ENCODE assay signal across 8 cellular contexts in genomic region chr1:101239095-101240040, GRCh38. TPM values are rescaled to one million over a fixed set of nuclear protein-coding genes. Genes with fewer than 3 reads are reported as not detected.
DNase-seq lines count a peak whose midpoint lies in the region; ATAC-seq lines count a peak whose summit lies in the region.

No MANE protein-coding gene starts in this region.

- H3K4me3 ChIP-seq in CD4-positive, CD25-positive, alpha-beta regulatory T cell (ENCODE audit: low read depth, low read length): peak overlapping the region; percentile 100

- no peaks in the 10 kb centered on the region for H3K27me3 ChIP-seq in CD4-positive, CD25-positive, alpha-beta regulatory T cell (ENCODE audit: control insufficient read depth, insufficient read depth, low read length)

- H3K27me3 Mint-ChIP-seq in CD4-positive, CD25-positive, alpha-beta regulatory T cell: peaks cover 13% of the 10 kb centered on the region
- H3K27me3 Mint-ChIP-seq in T-helper 2 cell treated with Interferon-gamma antibody and Interleukin-4, amounts not matched to agents 5 μg/mL and 100 μg/mL, for 36 hours (ENCODE audit: low read depth): no peaks in the 10 kb centered on the region
- H3K27me3 Mint-ChIP-seq in central memory CD8-positive, alpha-beta T cell: no peaks in the 10 kb centered on the region

- peaks cover 50% of the 10 kb centered on the region for H3K36me3 ChIP-seq in CD4-positive, CD25-positive, alpha-beta regulatory T cell (ENCODE audit: control insufficient read depth, insufficient read depth, low read length)

- no peaks in the 10 kb centered on the region for H3K9me3 Mint-ChIP-seq in CD4-positive, CD25-positive, alpha-beta regulatory T cell
- H3K9me3 Mint-ChIP-seq in T-helper 2 cell treated with Interferon-gamma antibody and Interleukin-4, amounts not matched to agents 5 μg/mL and 100 μg/mL, for 36 hours: no peaks in the 10 kb centered on the region
- H3K9me3 Mint-ChIP-seq in central memory CD8-positive, alpha-beta T cell: no peaks in the 10 kb centered on the region

- peak in 2 of 3 donors; percentile 8 to 44 for DNase-seq in CD4-positive, CD25-positive, alpha-beta regulatory T cell
- DNase-seq in T-helper 2 cell treated with Interferon-gamma antibody and Interleukin-4, amounts not matched to agents 5 μg/mL and 100 μg/mL, for 36 hours (ENCODE audit: low spot score): peak; percentile 76
- DNase-seq in central memory CD8-positive, alpha-beta T cell (ENCODE audit: low spot score in 2 of 2): peak; percentile 49 to 54
- DNase-seq in posterior vena cava (ENCODE audit: low spot score): peak; percentile 77
- DNase-seq in NCI-H748 treated with DMSO at 0.1 percent for 48 hours (lab: John Stamatoyannopoulos, UW): no peak
- no peak for DNase-seq in HPDE6-E6E7 (ENCODE audit: extremely low spot score)
- DNase-seq in islet precursor cell: no peak
- DNase-seq in NCI-H146 (lab: John Stamatoyannopoulos, UW): no peak

- no peaks in the 10 kb centered on the region for H3K9me3 ChIP-seq in CD4-positive, CD25-positive, alpha-beta regulatory T cell (ENCODE audit: control insufficient read depth in 2 of 2, low read length in 2 of 2)

- peak overlapping the region; percentile 98 to 100 (median 100) for H3K4me3 Mint-ChIP-seq in CD4-positive, CD25-positive, alpha-beta regulatory T cell
- peak overlapping the region; percentile 97 for H3K4me3 Mint-ChIP-seq in T-helper 2 cell treated with Interferon-gamma antibody and Interleukin-4, amounts not matched to agents 5 μg/mL and 100 μg/mL, for 36 hours
- peak overlapping the region; percentile 99 for H3K4me3 Mint-ChIP-seq in central memory CD8-positive, alpha-beta T cell

- ATAC-seq in CD4-positive, CD25-positive, alpha-beta regulatory T cell (ENCODE audit: low read depth in 2 of 2): no peak
- peak; percentile 16 for ATAC-seq in central memory CD8-positive, alpha-beta T cell (replicated peaks; ENCODE audit: extremely low read depth, poor library complexity, severe bottlenecking)

- H3K4me1 ChIP-seq in CD4-positive, CD25-positive, alpha-beta regulatory T cell (ENCODE audit: control insufficient read depth, insufficient read depth, low read length, poor library complexity, severe bottlenecking): peaks cover 65% of the 10 kb centered on the region

- peaks cover 16 to 68% (median 57%) of the 10 kb centered on the region in 4 donors for H3K4me1 Mint-ChIP-seq in CD4-positive, CD25-positive, alpha-beta regulatory T cell
- peaks cover 44% of the 10 kb centered on the region for H3K4me1 Mint-ChIP-seq in T-helper 2 cell treated with Interferon-gamma antibody and Interleukin-4, amounts not matched to agents 5 μg/mL and 100 μg/mL, for 36 hours (ENCODE audit: low read depth)
- peaks cover 75% of the 10 kb centered on the region for H3K4me1 Mint-ChIP-seq in central memory CD8-positive, alpha-beta T cell

- peaks cover 40% of the 10 kb centered on the region for H3K36me3 Mint-ChIP-seq in CD4-positive, CD25-positive, alpha-beta regulatory T cell
- peaks cover 80% of the 10 kb centered on the region for H3K36me3 Mint-ChIP-seq in T-helper 2 cell treated with Interferon-gamma antibody and Interleukin-4, amounts not matched to agents 5 μg/mL and 100 μg/mL, for 36 hours (ENCODE audit: low read depth)
- peaks cover 85% of the 10 kb centered on the region for H3K36me3 Mint-ChIP-seq in central memory CD8-positive, alpha-beta T cell (ENCODE audit: insufficient read depth)

- intact Hi-C loops in posterior vena cava (cut with DNase I): no loop called here

- H3K27ac ChIP-seq in CD4-positive, CD25-positive, alpha-beta regulatory T cell (ENCODE audit: insufficient read depth, low read length, poor library complexity, severe bottlenecking): peak overlapping the region; percentile 88

- peak overlapping the region; percentile 95 to 99 (median 97) for H3K27ac Mint-ChIP-seq in CD4-positive, CD25-positive, alpha-beta regulatory T cell
- H3K27ac Mint-ChIP-seq in T-helper 2 cell treated with Interferon-gamma antibody and Interleukin-4, amounts not matched to agents 5 μg/mL and 100 μg/mL, for 36 hours: peak overlapping the region; percentile 97
- peak overlapping the region; percentile 97 for H3K27ac Mint-ChIP-seq in central memory CD8-positive, alpha-beta T cell (ENCODE audit: low read depth)

RNA-seq across cellular contexts. Expression of gene S1PR1, which starts 2.5 kb away (rescaled TPM):
- 191 TPM for total RNA-seq in CD4-positive, CD25-positive, alpha-beta regulatory T cell
- 100 to 1,000 TPM; 131 to 165 (median 151) TPM for polyA plus RNA-seq in CD4-positive, CD25-positive, alpha-beta regulatory T cell
- 10 to 100 TPM; 39.7 to 62.3 TPM for total RNA-seq in posterior vena cava

Comparison
In these comparisons a context has a peak if more than half of its experiments do, and no peak if none do; other contexts are left out.
1. DNase-seq: peak in CD4-positive, CD25-positive, alpha-beta regulatory T cell (2 of 3), T-helper 2 cell treated with Interferon-gamma antibody and Interleukin-4, amounts not matched to agents 5 μg/mL and 100 μg/mL, for 36 hours (single experiment), central memory CD8-positive, alpha-beta T cell (2 of 2) and posterior vena cava (single experiment); none in NCI-H748 treated with DMSO at 0.1 percent for 48 hours (single experiment), HPDE6-E6E7 (single experiment), islet precursor cell (single experiment) and NCI-H146 (single experiment).
2. Peak in every context shown above with its lines, with median percentiles within 50 percentile points of each other: H3K27ac Mint-ChIP-seq and H3K4me3 Mint-ChIP-seq.